ENCODE assay signal across 9 cellular contexts in genomic region chr1:25903986-25904385, GRCh38. TPM values are rescaled to one million over a fixed set of nuclear protein-coding genes. Genes with fewer than 3 reads are reported as not detected.
DNase-seq lines count a peak whose midpoint lies in the region; ATAC-seq, FAIRE-seq and TF ChIP-seq lines count a peak whose summit lies in the region.
"Had no signal": no experiment of that assay in that cellular context is flagged by ENCODE, and none has a peak within 500 bp of the region (broad histone marks: within the 10 kb centered on the region; RNA-seq: fewer than 3 reads in every experiment).

No MANE protein-coding gene starts in this region.

- H3K4me3 ChIP-seq in HepG2 (replicated peaks in 1 of 3; ENCODE audit: insufficient read depth in 1 of 3, low read depth in 2 of 3, low read length in 3 of 3): peak overlapping the region; percentile 74 to 92 (median 84); a peak in 4 of 6 replicates
- H3K4me3 ChIP-seq in right lobe of liver: no peak overlapping the region
- H3K4me3 ChIP-seq in WERI-Rb-1 (ENCODE audit: low read depth, low read length): peak overlapping the region; percentile 99

- peaks cover 4% of the 10 kb centered on the region; the same call in 1 of the 2 replicates for H4K20me1 ChIP-seq in HepG2 (ENCODE audit: insufficient read depth, low read length)

- H3K36me3 ChIP-seq in HepG2 (replicated peaks in 1 of 2; ENCODE audit: control insufficient read depth in 1 of 2, insufficient read depth in 2 of 2, low read length in 2 of 2) (peaks cover 6 to 48% of the 10 kb centered on the region in 2 experiments), right lobe of liver (no peaks in the 10 kb centered on the region), WERI-Rb-1 (peaks cover 69% of the 10 kb centered on the region)

- peaks cover 45% of the 10 kb centered on the region for H3K4me1 ChIP-seq in HepG2 (ENCODE audit: insufficient read depth, low read length)
- H3K4me1 ChIP-seq in right lobe of liver: peaks cover 0 to 14% (median 0%) of the 10 kb centered on the region in 4 donors

- peaks cover 36% of the 10 kb centered on the region for H3K79me2 ChIP-seq in HepG2 (ENCODE audit: insufficient read depth, low read length)

- DNase-seq in HepG2 (ENCODE audit: low spot score) (no peak), right lobe of liver (no peak), WERI-Rb-1 (no peak), glutamatergic neuron (no peak), type B pancreatic cell (ENCODE audit: extremely low spot score, unreplicated experiment) (no peak), NCI-H2171 (lab: John Stamatoyannopoulos, UW) (no peak), H54 (ENCODE audit: insufficient read length, low spot score) (no peak)
- DNase-seq in stimulated activated CD4-positive, alpha-beta T cell treated with anti-CD3 and anti-CD28 coated beads, Interleukin-2, amount 100 ng/mL, for 48 hours: no peak
- DNase-seq: DMS53 had no signal

- no peak overlapping the region for H3K9ac ChIP-seq in HepG2 (ENCODE audit: insufficient read depth, low read depth, low read length)

- ATAC-seq in HepG2 (no peak), right lobe of liver (no peak)

- peak overlapping the region; percentile 77 for H3K4me2 ChIP-seq in HepG2 (ENCODE audit: low read depth, low read length)

- H3K9me3 ChIP-seq in HepG2 (ENCODE audit: low read length): no peaks in the 10 kb centered on the region
- no peaks in the 10 kb centered on the region for H3K9me3 ChIP-seq in right lobe of liver
- H3K9me3 ChIP-seq in WERI-Rb-1 (ENCODE audit: severe bottlenecking): no peaks in the 10 kb centered on the region

- peak overlapping the region; percentile 97 for H3K27ac Mint-ChIP-seq in glutamatergic neuron (ENCODE audit: unreplicated experiment)
- H3K27ac Mint-ChIP-seq in type B pancreatic cell: peak overlapping the region; percentile 98

- no peak for TF ChIP-seq RAD21 in HepG2 (CRISPR knock-in tag; IDR thresholded peaks at IDR 0.05)

- 96% methylated on average over 3 of the region's 3 CpGs for WGBS in HepG2 (ENCODE audit: low lambda C conversion rate)
- WGBS in right lobe of liver (ENCODE audit: insufficient coverage, low coverage, low lambda C conversion rate, missing lambda C conversion rate): 70% methylated on average over 3 of the region's 3 CpGs

- H3K27ac ChIP-seq in HepG2 (ENCODE audit: extremely low read length, insufficient read depth, low read length) (no peak overlapping the region), right lobe of liver (no peak overlapping the region), WERI-Rb-1 (peak overlapping the region; percentile 100)

- H3K9me3 Mint-ChIP-seq in glutamatergic neuron (ENCODE audit: unreplicated experiment) (peaks cover 25% of the 10 kb centered on the region), type B pancreatic cell (no peaks in the 10 kb centered on the region)

- TF ChIP-seq POLR2A in HepG2 (IDR thresholded peaks at IDR 0.05; ENCODE audit: insufficient read depth in 1 of 2, low read depth in 2 of 2, low read length in 2 of 2) (no peak), right lobe of liver (IDR thresholded peaks at IDR 0.05) (no peak), H54 (IDR thresholded peaks at IDR 0.05; ENCODE audit: low read depth, low read length) (no peak)

- no peak for FAIRE-seq in HepG2 (lab: Jason Lieb, UNC)
- FAIRE-seq in H54 (lab: Jason Lieb, UNC): no peak

- BruUV-seq in HepG2 (replicated peaks; lab: Mats Ljungman, UMichigan): no TSS peak

- POLR2A ChIA-PET in HepG2 (lab: Yijun Ruan, JAX): interaction anchor here (1.4 kb wide), 1 partner anchor 93 kb away, joined by 4 read pairs; the partner anchor contains the start of gene PAFAH2

- no peak for TF ChIP-seq CTCF in HepG2 (CRISPR knock-in tag; IDR thresholded peaks at IDR 0.05)
- TF ChIP-seq CTCF in right lobe of liver (IDR thresholded peaks at IDR 0.05): no peak
- TF ChIP-seq CTCF in WERI-Rb-1 (IDR thresholded peaks at IDR 0.05; ENCODE audit: low read depth, low read length): no peak
- no peak for TF ChIP-seq CTCF in glutamatergic neuron (IDR thresholded peaks at IDR 0.05; ENCODE audit: partially characterized antibody, unreplicated experiment)
- no peak for TF ChIP-seq CTCF in type B pancreatic cell (conservative IDR thresholded peaks at IDR 0.05)

- no peaks in the 10 kb centered on the region for H3K36me3 Mint-ChIP-seq in glutamatergic neuron (ENCODE audit: unreplicated experiment)
- H3K36me3 Mint-ChIP-seq in type B pancreatic cell: peaks cover 42% of the 10 kb centered on the region

- H3K4me3 Mint-ChIP-seq in glutamatergic neuron (ENCODE audit: unreplicated experiment) (peak overlapping the region; percentile 90), type B pancreatic cell (peak overlapping the region; percentile 99)

- TF ChIP-seq EP300 in HepG2 (IDR thresholded peaks at IDR 0.05; ENCODE audit: low read depth in 2 of 2, low read length in 2 of 2) (no peak), HepG2 (CRISPR knock-in tag; IDR thresholded peaks at IDR 0.05; ENCODE audit: borderline replicate concordance) (no peak)

- H3K27me3 ChIP-seq in HepG2 (ENCODE audit: control insufficient read depth in 1 of 2, insufficient read depth in 2 of 2, low read length in 2 of 2) (peaks cover 0 to 3% of the 10 kb centered on the region in 2 experiments; a peak in 2 of 5 replicates), right lobe of liver (no peaks in the 10 kb centered on the region), WERI-Rb-1 (ENCODE audit: insufficient read depth, low read depth, severe bottlenecking) (no peaks in the 10 kb centered on the region)

- H3K4me1 Mint-ChIP-seq in glutamatergic neuron (ENCODE audit: low read depth, unreplicated experiment): peaks cover 49% of the 10 kb centered on the region
- peaks cover 43% of the 10 kb centered on the region for H3K4me1 Mint-ChIP-seq in type B pancreatic cell (ENCODE audit: unreplicated experiment)

- CTCF ChIA-PET in HepG2 (lab: Yijun Ruan, JAX; ENCODE audit: low intra/inter-chr PET ratio, low total read pairs): no interaction called here

- peaks cover 18% of the 10 kb centered on the region for H3K27me3 Mint-ChIP-seq in glutamatergic neuron (ENCODE audit: unreplicated experiment)
- H3K27me3 Mint-ChIP-seq in type B pancreatic cell: no peaks in the 10 kb centered on the region

- no peak overlapping the region for H2AFZ ChIP-seq in HepG2 (ENCODE audit: low read length)

- intact Hi-C loops in HepG2 (cut with micrococcal nuclease; ENCODE audit: unreplicated experiment) (no loop called here), right lobe of liver (cut with DNase I) (no loop called here)

- in situ Hi-C loops in HepG2 (cut with HindIII; ENCODE audit: extremely low pct_ligation_motif_present, low pct_unique_long_range_greater_than_20kb): no loop called here

RNA-seq across cellular contexts. Expression of gene STMN1, which starts 2.2 kb away (rescaled TPM):
- total RNA-seq in HepG2 (2016; rRNA removed; fragmentation: Illumina TruSeq; extraction: Trizol) (409 and 618 TPM in 2 replicates), right lobe of liver (10 to 100 TPM in 1 of 6 experiments, 1 to 10 TPM in 5; 2.1 to 11.7 (median 6.8) TPM), glutamatergic neuron (ENCODE audit: unreplicated experiment) (2,298 TPM), type B pancreatic cell (ENCODE audit: low replicate concordance) (219 and 591 TPM in 2 replicates)
- 56.4 and 56.9 TPM in 2 replicates for total RNA-seq in HepG2 (2016; cell fraction: cytosol; rRNA removed; fragmentation: Illumina TruSeq; extraction: Trizol; ENCODE audit: low read depth)
- 416 and 627 TPM in 2 replicates for total RNA-seq in HepG2 (2016; cell fraction: insoluble cytoplasmic fraction; rRNA removed; fragmentation: Illumina TruSeq; extraction: Trizol)
- total RNA-seq in HepG2 (2016; cell fraction: membrane; rRNA removed; fragmentation: Illumina TruSeq; extraction: Trizol): 77.5 and 91.5 TPM in 2 replicates
- total RNA-seq in HepG2 (2016; cell fraction: nucleus; rRNA removed; fragmentation: Illumina TruSeq; extraction: Trizol): 147 and 152 TPM in 2 replicates
- 27.3 and 45.9 TPM in 2 replicates for polyA plus RNA-seq in HepG2 (2011; rRNA removed)
- polyA plus RNA-seq in HepG2 (2011; cell fraction: cytosol; rRNA removed): 14.4 and 19.7 TPM in 2 replicates
- polyA plus RNA-seq in HepG2 (2011; cell fraction: nucleus; rRNA removed): 19.5 and 20.7 TPM in 2 replicates
- 58.4 and 155 TPM in 2 replicates for polyA plus RNA-seq in HepG2 (2012)
- 80.3 and 82.5 TPM in 2 replicates for polyA plus RNA-seq in HepG2 (2016; cell fraction: cytosol; fragmentation: Illumina TruSeq; extraction: Trizol; ENCODE audit: low read depth)
- 774 and 823 TPM in 2 replicates for polyA plus RNA-seq in HepG2 (2016; cell fraction: insoluble cytoplasmic fraction; fragmentation: Illumina TruSeq; extraction: Trizol; ENCODE audit: low read depth)
- polyA plus RNA-seq in HepG2 (2016; cell fraction: membrane; fragmentation: Illumina TruSeq; extraction: Trizol; ENCODE audit: low read depth): 86.8 and 89.3 TPM in 2 replicates
- polyA plus RNA-seq in HepG2 (2016; cell fraction: nucleus; fragmentation: Illumina TruSeq; extraction: Trizol; ENCODE audit: insufficient read depth, low read depth): 316 and 323 TPM in 2 replicates
- polyA minus RNA-seq in HepG2 (2011; rRNA and poly(A)+ RNA removed; ENCODE audit: low replicate concordance): 11.3 and 32.5 TPM in 2 replicates
- 18.3 and 20.7 TPM in 2 replicates for polyA minus RNA-seq in HepG2 (2011; cell fraction: cytosol; rRNA and poly(A)+ RNA removed)
- polyA minus RNA-seq in HepG2 (2011; cell fraction: nucleus; rRNA and poly(A)+ RNA removed): 22.0 and 32.7 TPM in 2 replicates

RNA-seq across cellular contexts. Expression of gene PAQR7, which starts 28.5 kb away (rescaled TPM):
- total RNA-seq in HepG2 (2016; rRNA removed; fragmentation: Illumina TruSeq; extraction: Trizol) (6.0 and 13.2 TPM in 2 replicates), right lobe of liver (1 to 10 TPM in 5 of 6 experiments, under 1 TPM in 1; 0.74 to 4.8 (median 2.4) TPM), glutamatergic neuron (ENCODE audit: unreplicated experiment) (6.4 TPM), type B pancreatic cell (ENCODE audit: low replicate concordance) (24.3 and 41.0 TPM in 2 replicates)
- total RNA-seq in HepG2 (2016; cell fraction: cytosol; rRNA removed; fragmentation: Illumina TruSeq; extraction: Trizol; ENCODE audit: low read depth): 4.1 and 4.7 TPM in 2 replicates
- 6.2 and 13.0 TPM in 2 replicates for total RNA-seq in HepG2 (2016; cell fraction: insoluble cytoplasmic fraction; rRNA removed; fragmentation: Illumina TruSeq; extraction: Trizol)
- total RNA-seq in HepG2 (2016; cell fraction: membrane; rRNA removed; fragmentation: Illumina TruSeq; extraction: Trizol): 10.2 and 10.4 TPM in 2 replicates
- 8.2 and 9.4 TPM in 2 replicates for total RNA-seq in HepG2 (2016; cell fraction: nucleus; rRNA removed; fragmentation: Illumina TruSeq; extraction: Trizol)
- 16.6 and 20.2 TPM in 2 replicates for polyA plus RNA-seq in HepG2 (2011; rRNA removed)
- 19.1 and 22.5 TPM in 2 replicates for polyA plus RNA-seq in HepG2 (2011; cell fraction: cytosol; rRNA removed)
- 17.0 and 18.5 TPM in 2 replicates for polyA plus RNA-seq in HepG2 (2011; cell fraction: nucleus; rRNA removed)
- polyA plus RNA-seq in HepG2 (2012): 13.9 and 14.2 TPM in 2 replicates
- 2.4 TPM in 2 replicates for polyA plus RNA-seq in HepG2 (2016; cell fraction: cytosol; fragmentation: Illumina TruSeq; extraction: Trizol; ENCODE audit: low read depth)
- polyA plus RNA-seq in HepG2 (2016; cell fraction: insoluble cytoplasmic fraction; fragmentation: Illumina TruSeq; extraction: Trizol; ENCODE audit: low read depth): 4.5 and 5.3 TPM in 2 replicates
- 5.2 and 5.6 TPM in 2 replicates for polyA plus RNA-seq in HepG2 (2016; cell fraction: membrane; fragmentation: Illumina TruSeq; extraction: Trizol; ENCODE audit: low read depth)
- 19.6 and 20.2 TPM in 2 replicates for polyA plus RNA-seq in HepG2 (2016; cell fraction: nucleus; fragmentation: Illumina TruSeq; extraction: Trizol; ENCODE audit: insufficient read depth, low read depth)
- polyA minus RNA-seq in HepG2 (2011; rRNA and poly(A)+ RNA removed; ENCODE audit: low replicate concordance): 21.8 and 127 TPM in 2 replicates
- 28.0 and 29.7 TPM in 2 replicates for polyA minus RNA-seq in HepG2 (2011; cell fraction: cytosol; rRNA and poly(A)+ RNA removed)
- polyA minus RNA-seq in HepG2 (2011; cell fraction: nucleus; rRNA and poly(A)+ RNA removed): 6.8 and 10.7 TPM in 2 replicates

RNA-seq across cellular contexts. Expression of gene AUNIP, which starts 44.7 kb away (rescaled TPM):
- total RNA-seq in HepG2 (2016; rRNA removed; fragmentation: Illumina TruSeq; extraction: Trizol) (12.3 and 12.8 TPM in 2 replicates), right lobe of liver (under 1 TPM in 2 of 6 experiments, not detected in 4; 0.43 to 0.56 TPM), glutamatergic neuron (ENCODE audit: unreplicated experiment) (1.3 TPM), type B pancreatic cell (ENCODE audit: low replicate concordance) (3.7 and 7.2 TPM in 2 replicates)
- 5.7 TPM in 2 replicates for total RNA-seq in HepG2 (2016; cell fraction: cytosol; rRNA removed; fragmentation: Illumina TruSeq; extraction: Trizol; ENCODE audit: low read depth)
- 12.6 and 14.1 TPM in 2 replicates for total RNA-seq in HepG2 (2016; cell fraction: insoluble cytoplasmic fraction; rRNA removed; fragmentation: Illumina TruSeq; extraction: Trizol)
- 10.9 and 11.6 TPM in 2 replicates for total RNA-seq in HepG2 (2016; cell fraction: membrane; rRNA removed; fragmentation: Illumina TruSeq; extraction: Trizol)
- 10.2 and 12.0 TPM in 2 replicates for total RNA-seq in HepG2 (2016; cell fraction: nucleus; rRNA removed; fragmentation: Illumina TruSeq; extraction: Trizol)
- polyA plus RNA-seq in HepG2 (2011; rRNA removed): 2.4 and 3.8 TPM in 2 replicates
- polyA plus RNA-seq in HepG2 (2011; cell fraction: cytosol; rRNA removed): 2.0 and 2.5 TPM in 2 replicates
- 2.3 TPM in 2 replicates for polyA plus RNA-seq in HepG2 (2011; cell fraction: nucleus; rRNA removed)
- polyA plus RNA-seq in HepG2 (2012): 1.4 and 2.3 TPM in 2 replicates
- 2.5 and 3.0 TPM in 2 replicates for polyA plus RNA-seq in HepG2 (2016; cell fraction: cytosol; fragmentation: Illumina TruSeq; extraction: Trizol; ENCODE audit: low read depth)
- 12.7 and 13.5 TPM in 2 replicates for polyA plus RNA-seq in HepG2 (2016; cell fraction: insoluble cytoplasmic fraction; fragmentation: Illumina TruSeq; extraction: Trizol; ENCODE audit: low read depth)
- 4.7 and 4.8 TPM in 2 replicates for polyA plus RNA-seq in HepG2 (2016; cell fraction: membrane; fragmentation: Illumina TruSeq; extraction: Trizol; ENCODE audit: low read depth)
- polyA plus RNA-seq in HepG2 (2016; cell fraction: nucleus; fragmentation: Illumina TruSeq; extraction: Trizol; ENCODE audit: insufficient read depth, low read depth): 7.1 and 8.3 TPM in 2 replicates
- 4.6 and 20.8 TPM in 2 replicates for polyA minus RNA-seq in HepG2 (2011; rRNA and poly(A)+ RNA removed; ENCODE audit: low replicate concordance)
- polyA minus RNA-seq in HepG2 (2011; cell fraction: cytosol; rRNA and poly(A)+ RNA removed): 2.7 and 3.9 TPM in 2 replicates
- 5.7 and 7.3 TPM in 2 replicates for polyA minus RNA-seq in HepG2 (2011; cell fraction: nucleus; rRNA and poly(A)+ RNA removed)

Comparison
In these comparisons a context has a peak if more than half of its experiments do, and no peak if none do; other contexts are left out.
1. H3K4me3 ChIP-seq: peak in HepG2 (3 of 3) and WERI-Rb-1 (single experiment); none in right lobe of liver (0 of 3).
2. RNA of gene STMN1, which starts 2.2 kb away (total RNA-seq): 2,298 TPM in glutamatergic neuron (single experiment), 219 to 591 TPM in type B pancreatic cell and 56.4 to 627 TPM in HepG2; 2.1 to 11.7 TPM in right lobe of liver; every median in the first group is over 4 times any median in the second.